19 cellular contexts compared by ENCODE assay signal in the genomic region with DNA sequence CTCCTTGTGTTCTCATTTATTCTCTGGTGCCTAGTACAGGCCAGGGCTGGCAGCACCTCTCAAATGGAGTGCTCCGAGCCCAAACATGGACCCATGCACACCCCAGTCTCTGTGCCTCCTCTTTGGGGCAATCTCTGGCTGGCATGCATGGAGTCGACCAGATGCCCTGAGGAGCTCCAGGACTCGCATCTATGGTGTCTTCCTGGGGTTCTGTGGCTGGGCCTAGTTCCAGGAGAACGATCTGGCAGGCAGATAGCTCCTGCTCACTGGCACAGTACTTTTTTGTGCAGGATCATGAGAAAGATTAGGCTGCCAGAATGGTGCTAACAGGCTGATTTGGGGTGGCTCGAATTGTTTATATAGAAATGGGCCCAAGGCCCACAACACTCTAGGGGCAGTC.
A peak's percentile ranks its signal among the peaks of the same experiment; 100 is the strongest.
DNase-seq lines count a peak whose midpoint lies in the region; ATAC-seq, FAIRE-seq and TF ChIP-seq lines count a peak whose summit lies in the region.
"Had no signal": no experiment of that assay in that cellular context is flagged by ENCODE, and none has a peak within 500 bp of the region (broad histone marks: within the 10 kb centered on the region; RNA-seq: fewer than 3 reads in every experiment).

No MANE protein-coding gene starts in this region.

- no peak overlapping the region for H3K4me3 Mint-ChIP-seq in activated CD8-positive, alpha-beta memory T cell treated with anti-CD3 and anti-CD28 coated beads, Interleukin-2, amount 10 ng/mL, durations not matched to agents 7 days and 5 days
- H3K4me3 Mint-ChIP-seq: B cell; CD4-positive, alpha-beta T cell; GM23338 had no signal

- intact Hi-C loops in K562 (cut with micrococcal nuclease): no loop called here
- intact Hi-C loops in Right ventricle myocardium superior (cut with DNase I): no loop called here

- H3K4me1 ChIP-seq in K562 (replicated peaks in 1 of 2; ENCODE audit: control insufficient read depth in 2 of 2, insufficient read depth in 2 of 2, low read length in 2 of 2) (no peaks in the 10 kb centered on the region), osteoblast (ENCODE audit: insufficient read depth, low read length) (no peaks in the 10 kb centered on the region)

- FAIRE-seq in K562 (lab: Jason Lieb, UNC): no peak
- FAIRE-seq: A204.1, GM18507 had no signal

- BruUV-seq in K562 (replicated peaks; lab: Mats Ljungman, UMichigan): no TSS peak

- TF ChIP-seq EP300 in K562 (IDR thresholded peaks at IDR 0.05; ENCODE audit: low read length): no peak

- H3K27ac ChIP-seq in K562 (ENCODE audit: extremely low read depth, low read depth, low read length) (no peak overlapping the region), osteoblast (ENCODE audit: low read depth, low read length) (no peak overlapping the region)
- H3K27ac ChIP-seq: HL-60 had no signal

- no peaks in the 10 kb centered on the region for H3K36me3 Mint-ChIP-seq in activated CD8-positive, alpha-beta memory T cell treated with anti-CD3 and anti-CD28 coated beads, Interleukin-2, amount 10 ng/mL, durations not matched to agents 7 days and 5 days

- 0% methylated on average over 5 of the region's 5 CpGs for WGBS in K562 (ENCODE audit: insufficient coverage, low coverage, missing lambda C conversion rate)

- no peak for TF ChIP-seq CTCF in K562 (IDR thresholded peaks at IDR 0.05 in 2 of 3, conservative IDR thresholded peaks at IDR 0.05 in 1 of 3; ENCODE audit: insufficient read depth in 2 of 3, low read depth in 1 of 3, low read length in 3 of 3)
- no peak for TF ChIP-seq CTCF in osteoblast (IDR thresholded peaks at IDR 0.05; ENCODE audit: extremely low read depth, low read depth, low read length)

- TF ChIP-seq POLR2A in K562 (conservative IDR thresholded peaks at IDR 0.05): no peak

- no peaks in the 10 kb centered on the region for H3K27me3 Mint-ChIP-seq in activated CD8-positive, alpha-beta memory T cell treated with anti-CD3 and anti-CD28 coated beads, Interleukin-2, amount 10 ng/mL, durations not matched to agents 7 days and 5 days
- H3K27me3 Mint-ChIP-seq: B cell; CD4-positive, alpha-beta T cell had no signal

- no peak for TF ChIP-seq RAD21 in K562 (CRISPR knock-in tag; conservative IDR thresholded peaks at IDR 0.05 in 1 of 2, IDR thresholded peaks at IDR 0.05 in 1 of 2)

- H3K27me3 ChIP-seq in K562 (ENCODE audit: control insufficient read depth in 2 of 2, insufficient read depth in 2 of 2, low read length in 2 of 2): no peaks in the 10 kb centered on the region
- H3K27me3 ChIP-seq in osteoblast (ENCODE audit: insufficient read depth, low read length): peaks cover 20% of the 10 kb centered on the region

- H3K27ac Mint-ChIP-seq in activated CD8-positive, alpha-beta memory T cell treated with anti-CD3 and anti-CD28 coated beads, Interleukin-2, amount 10 ng/mL, durations not matched to agents 7 days and 5 days: no peak overlapping the region
- H3K27ac Mint-ChIP-seq: B cell; CD4-positive, alpha-beta T cell; GM23338 had no signal

- no peaks in the 10 kb centered on the region for H3K4me1 Mint-ChIP-seq in activated CD8-positive, alpha-beta memory T cell treated with anti-CD3 and anti-CD28 coated beads, Interleukin-2, amount 10 ng/mL, durations not matched to agents 7 days and 5 days
- H3K4me1 Mint-ChIP-seq: B cell, GM23338 had no signal

- no peak overlapping the region for H3K4me3 ChIP-seq in K562
- H3K4me3 ChIP-seq in osteoblast (ENCODE audit: insufficient read depth, low read length): no peak overlapping the region
- H3K4me3 ChIP-seq: GM23338 had no signal

- H4K20me1 ChIP-seq in K562 (replicated peaks; ENCODE audit: control insufficient read depth, insufficient read depth, low read length) (no peaks in the 10 kb centered on the region), osteoblast (ENCODE audit: insufficient read depth, low read length) (no peaks in the 10 kb centered on the region)

- POLR2A ChIA-PET in K562 (lab: Yijun Ruan, JAX): no interaction called here

- H3K36me3 ChIP-seq in K562 (ENCODE audit: control insufficient read depth, insufficient read depth, low read length) (no peaks in the 10 kb centered on the region), osteoblast (ENCODE audit: insufficient read depth, low read length) (no peaks in the 10 kb centered on the region)

- H3K9me3 Mint-ChIP-seq in activated CD8-positive, alpha-beta memory T cell treated with anti-CD3 and anti-CD28 coated beads, Interleukin-2, amount 10 ng/mL, durations not matched to agents 7 days and 5 days (ENCODE audit: low read depth): no peaks in the 10 kb centered on the region
- H3K9me3 Mint-ChIP-seq: CD4-positive, alpha-beta T cell; GM23338 had no signal

- ATAC-seq in K562: no peak
- ATAC-seq in Right ventricle myocardium superior (ENCODE audit: poor library complexity): no peak
- no peak for ATAC-seq in activated CD8-positive, alpha-beta memory T cell treated with anti-CD3 and anti-CD28 coated beads, Interleukin-2, amount 10 ng/mL, durations not matched to agents 7 days and 5 days
- ATAC-seq: GM23338 had no signal

- H3K9me1 ChIP-seq in K562 (ENCODE audit: control insufficient read depth, insufficient read depth, low read length): no peaks in the 10 kb centered on the region

- H2AFZ ChIP-seq in K562 (ENCODE audit: low read depth, low read length) (no peak overlapping the region), osteoblast (ENCODE audit: low read length) (no peak overlapping the region)
- H2AFZ ChIP-seq: GM23338 had no signal

- CTCF ChIA-PET in K562 (lab: Yijun Ruan, JAX; ENCODE audit: low intra/inter-chr PET ratio): no interaction called here
- CTCF ChIA-PET in activated CD8-positive, alpha-beta memory T cell treated with anti-CD3 and anti-CD28 coated beads, Interleukin-2, amount 10 ng/mL, durations not matched to agents 7 days and 5 days (lab: Charles Lee): no interaction called here

- H3K79me2 ChIP-seq in K562 (ENCODE audit: control insufficient read depth, insufficient read depth, low read length) (no peaks in the 10 kb centered on the region), osteoblast (ENCODE audit: insufficient read depth, low read length) (no peaks in the 10 kb centered on the region)

- H3K4me2 ChIP-seq in K562 (ENCODE audit: insufficient read depth, low read length) (no peak overlapping the region), osteoblast (ENCODE audit: insufficient read depth, low read length) (no peak overlapping the region)
- H3K4me2 ChIP-seq: GM23338 had no signal

- H3K9ac ChIP-seq in K562 (ENCODE audit: insufficient read depth in 1 of 2, low read depth in 2 of 2, low read length in 2 of 2): no peak overlapping the region

- in situ Hi-C loops in G401 (cut with HindIII; ENCODE audit: low sequenced_read_pairs) (no loop called here), K562 (cut with MboI) (no loop called here)

- peak; percentile 35 for DNase-seq in G401 (ENCODE audit: low spot score)
- DNase-seq in M059J (ENCODE audit: low read depth): peak; percentile 54
- DNase-seq in K562 (ENCODE audit: extremely low read depth in 1 of 4, low spot score in 3 of 4): no peak
- peak; percentile 55 for DNase-seq in osteoblast (ENCODE audit: insufficient read length, low spot score, missing footprints)
- DNase-seq in Right ventricle myocardium superior: no peak
- no peak for DNase-seq in activated CD8-positive, alpha-beta memory T cell treated with anti-CD3 and anti-CD28 coated beads, Interleukin-2, amount 10 ng/mL, durations not matched to agents 7 days and 5 days
- no peak for DNase-seq in inferior parietal cortex (ENCODE audit: extremely low spot score)
- DNase-seq: Calu3; CD4-positive, alpha-beta T cell; DMS153; DND-41; GF-D8; H7; IMR-90 had no signal

- no peaks in the 10 kb centered on the region; the same call in 1 of the 2 replicates for H3K9me3 ChIP-seq in K562 (replicated peaks; ENCODE audit: control insufficient read depth, insufficient read depth, low read depth, low read length)
- no peaks in the 10 kb centered on the region for H3K9me3 ChIP-seq in osteoblast (ENCODE audit: low read depth, low read length)

TF ChIP-seq in K562, 482 proteins besides CTCF, POLR2A, EP300 and RAD21 (continues in another document):
- TF ChIP-seq, protein P1, sequence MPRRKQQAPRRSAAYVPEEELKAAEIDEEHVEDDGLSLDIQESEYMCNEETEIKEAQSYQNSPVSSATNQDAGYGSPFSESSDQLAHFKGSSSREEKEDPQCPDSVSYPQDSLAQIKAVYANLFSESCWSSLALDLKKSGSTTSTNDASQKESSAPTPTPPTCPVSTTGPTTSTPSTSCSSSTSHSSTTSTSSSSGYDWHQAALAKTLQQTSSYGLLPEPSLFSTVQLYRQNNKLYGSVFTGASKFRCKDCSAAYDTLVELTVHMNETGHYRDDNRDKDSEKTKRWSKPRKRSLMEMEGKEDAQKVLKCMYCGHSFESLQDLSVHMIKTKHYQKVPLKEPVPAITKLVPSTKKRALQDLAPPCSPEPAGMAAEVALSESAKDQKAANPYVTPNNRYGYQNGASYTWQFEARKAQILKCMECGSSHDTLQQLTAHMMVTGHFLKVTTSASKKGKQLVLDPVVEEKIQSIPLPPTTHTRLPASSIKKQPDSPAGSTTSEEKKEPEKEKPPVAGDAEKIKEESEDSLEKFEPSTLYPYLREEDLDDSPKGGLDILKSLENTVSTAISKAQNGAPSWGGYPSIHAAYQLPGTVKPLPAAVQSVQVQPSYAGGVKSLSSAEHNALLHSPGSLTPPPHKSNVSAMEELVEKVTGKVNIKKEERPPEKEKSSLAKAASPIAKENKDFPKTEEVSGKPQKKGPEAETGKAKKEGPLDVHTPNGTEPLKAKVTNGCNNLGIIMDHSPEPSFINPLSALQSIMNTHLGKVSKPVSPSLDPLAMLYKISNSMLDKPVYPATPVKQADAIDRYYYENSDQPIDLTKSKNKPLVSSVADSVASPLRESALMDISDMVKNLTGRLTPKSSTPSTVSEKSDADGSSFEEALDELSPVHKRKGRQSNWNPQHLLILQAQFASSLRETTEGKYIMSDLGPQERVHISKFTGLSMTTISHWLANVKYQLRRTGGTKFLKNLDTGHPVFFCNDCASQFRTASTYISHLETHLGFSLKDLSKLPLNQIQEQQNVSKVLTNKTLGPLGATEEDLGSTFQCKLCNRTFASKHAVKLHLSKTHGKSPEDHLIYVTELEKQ (CRISPR knock-in tag; IDR thresholded peaks at IDR 0.05): no peak
- TF ChIP-seq SRF (CRISPR knock-in tag; IDR thresholded peaks at IDR 0.05) (no peak), ZNF384 (IDR thresholded peaks at IDR 0.05; ENCODE audit: low read depth, low read length) (no peak)

Comparison
In these comparisons a context has a peak if more than half of its experiments do, and no peak if none do; other contexts are left out.
1. DNase-seq: peak in G401 (single experiment), M059J (single experiment) and osteoblast (single experiment); none in K562 (0 of 4), Right ventricle myocardium superior (single experiment), activated CD8-positive, alpha-beta memory T cell treated with anti-CD3 and anti-CD28 coated beads, Interleukin-2, amount 10 ng/mL, durations not matched to agents 7 days and 5 days (single experiment) and inferior parietal cortex (single experiment).